Comparison of ENCODE assay signal across 20 cellular contexts in genomic region chr1:18142969-18143368, GRCh38. TPM values are rescaled to one million over a fixed set of nuclear protein-coding genes. Genes with fewer than 3 reads are reported as not detected.
DNase-seq lines count a peak whose midpoint lies in the region; ATAC-seq and TF ChIP-seq lines count a peak whose summit lies in the region.
"Had no signal": no experiment of that assay in that cellular context is flagged by ENCODE, and none has a peak within 500 bp of the region (broad histone marks: within the 10 kb centered on the region; RNA-seq: fewer than 3 reads in every experiment).

No MANE protein-coding gene starts in this region.

- no peaks in the 10 kb centered on the region for H3F3A ChIP-seq in neural progenitor cell (ENCODE audit: low read depth)

- H3K36me3 ChIP-seq in neural progenitor cell: no peaks in the 10 kb centered on the region
- H3K36me3 ChIP-seq: BLaER1 treated with 17β-estradiol and CSF1 and Interleukin-3, amounts not matched to agents 10 nM and 100 nM had no signal

- TF ChIP-seq CTCF in neural progenitor cell (IDR thresholded peaks at IDR 0.05): no peak

- H4K20me1 ChIP-seq in neural progenitor cell (ENCODE audit: low read depth): no peaks in the 10 kb centered on the region

- peak overlapping the region; percentile 33 for H3K27ac Mint-ChIP-seq in neural progenitor cell
- H3K27ac Mint-ChIP-seq: CD8-positive, alpha-beta T cell; HFFc6 had no signal

- no peaks in the 10 kb centered on the region for H3K9me3 ChIP-seq in neural progenitor cell (ENCODE audit: low read depth)
- H3K9me3 ChIP-seq: A549; BLaER1 treated with 17β-estradiol and CSF1 and Interleukin-3, amounts not matched to agents 10 nM and 100 nM had no signal

- DNase-seq in DMS 273 (lab: John Stamatoyannopoulos, UW; ENCODE audit: unreplicated experiment) (peak; percentile 50), DMS 273 treated with DMSO at 0.1 percent for 48 hours (lab: John Stamatoyannopoulos, UW) (no peak), NCI-H82 (lab: John Stamatoyannopoulos, UW) (peak; percentile 96), neural progenitor cell (ENCODE audit: low spot score) (no peak)
- DNase-seq: CD8-positive, alpha-beta T cell; DMS79 treated with DMSO at 0.1 percent for 48 hours; GF-D8; GOT3; H7; HFFc6; IMR-90 had no signal

- no peaks in the 10 kb centered on the region for H3K4me1 ChIP-seq in neural progenitor cell

- no peak overlapping the region for H3K4me2 ChIP-seq in neural progenitor cell
- H3K4me2 ChIP-seq: A549; BLaER1 treated with 17β-estradiol and CSF1 and Interleukin-3, amounts not matched to agents 10 nM and 100 nM had no signal

- ATAC-seq in GM19324 (IDR thresholded peaks at IDR 0.05; ENCODE audit: low FRiP score, unreplicated experiment): no peak
- no peak for ATAC-seq in GM19452 (IDR thresholded peaks at IDR 0.05; ENCODE audit: unreplicated experiment)
- no peak for ATAC-seq in GM21526 (IDR thresholded peaks at IDR 0.05; ENCODE audit: low FRiP score, unreplicated experiment)
- ATAC-seq: A549; CD8-positive, alpha-beta T cell; HCT116 had no signal

- no peak overlapping the region for H3K27ac ChIP-seq in neural progenitor cell
- H3K27ac ChIP-seq: 22Rv1; A549; BLaER1 treated with 17β-estradiol and CSF1 and Interleukin-3, amounts not matched to agents 10 nM and 100 nM; HL-60 had no signal

- no peak overlapping the region for H3K4me3 ChIP-seq in neural progenitor cell
- H3K4me3 ChIP-seq: A549; BLaER1 treated with 17β-estradiol and CSF1 and Interleukin-3, amounts not matched to agents 10 nM and 100 nM; K562 had no signal

- H3K9ac ChIP-seq in neural progenitor cell: no peak overlapping the region
- H3K9ac ChIP-seq: BLaER1 treated with 17β-estradiol and CSF1 and Interleukin-3, amounts not matched to agents 10 nM and 100 nM had no signal

- no peak overlapping the region for H3K4me3 Mint-ChIP-seq in neural progenitor cell
- H3K4me3 Mint-ChIP-seq: CD8-positive, alpha-beta T cell; HFFc6 had no signal

- H3K79me2 ChIP-seq in neural progenitor cell (ENCODE audit: low read depth): no peaks in the 10 kb centered on the region

- H3K27me3 ChIP-seq in neural progenitor cell: no peaks in the 10 kb centered on the region
- H3K27me3 ChIP-seq: BLaER1 treated with 17β-estradiol and CSF1 and Interleukin-3, amounts not matched to agents 10 nM and 100 nM had no signal

- H2AFZ ChIP-seq in neural progenitor cell (replicated peaks): no peak overlapping the region

- H3K27me3 Mint-ChIP-seq in neural progenitor cell (ENCODE audit: insufficient read depth, low read depth): peaks cover 4% of the 10 kb centered on the region

- H3K36me3 Mint-ChIP-seq in neural progenitor cell: no peaks in the 10 kb centered on the region
- H3K36me3 Mint-ChIP-seq: CD8-positive, alpha-beta T cell had no signal

- H3K9me3 Mint-ChIP-seq in neural progenitor cell: no peaks in the 10 kb centered on the region
- H3K9me3 Mint-ChIP-seq: CD8-positive, alpha-beta T cell had no signal

- H3K4me1 Mint-ChIP-seq in neural progenitor cell: peaks cover 7% of the 10 kb centered on the region

RNA-seq across cellular contexts. Expression of gene IGSF21, which starts 35.4 kb away (rescaled TPM):
- 1.7 and 6.9 TPM in 2 replicates for total RNA-seq in neural progenitor cell (ENCODE audit: low replicate concordance)
- total RNA-seq: CD8-positive, alpha-beta T cell; HFFc6; IMR-90; K562 had no signal

Comparison
In these comparisons a context has a peak if more than half of its experiments do, and no peak if none do; other contexts are left out.
1. DNase-seq: peak in DMS 273 (single experiment) and NCI-H82 (single experiment); none in DMS 273 treated with DMSO at 0.1 percent for 48 hours (single experiment) and neural progenitor cell (single experiment).